In the genomic region with DNA sequence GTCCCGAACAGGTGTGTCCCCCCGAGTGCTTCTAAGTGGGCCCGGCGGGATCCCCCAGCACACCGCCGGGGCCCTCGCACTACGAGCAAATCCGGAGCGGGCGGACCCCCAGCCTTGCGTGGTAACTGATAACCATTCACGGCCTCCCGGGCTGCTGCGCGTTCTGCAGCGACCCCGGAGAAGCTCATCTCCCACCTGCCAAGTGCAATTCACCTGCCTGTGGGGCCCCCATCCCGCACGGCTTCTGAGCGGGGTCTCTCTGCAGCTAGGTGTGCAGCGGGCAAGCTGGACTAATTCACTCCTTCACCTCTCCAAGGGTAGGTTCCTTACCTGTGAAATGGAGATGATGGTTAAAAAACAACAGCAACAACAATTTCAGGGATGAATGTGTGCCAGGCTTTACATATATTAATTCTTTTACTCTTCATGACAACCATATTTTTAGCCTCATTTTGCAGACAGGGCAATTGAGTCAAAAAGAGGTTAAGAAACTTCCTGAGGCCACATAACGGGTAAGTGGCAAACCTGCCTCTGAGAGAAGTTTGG, we compare ENCODE assay signal across 1 cellular context.
TF ChIP-seq lines count a peak whose summit lies in the region.

No MANE protein-coding gene starts in this region.

TF ChIP-seq in HEK293, 187 proteins besides CTCF, POLR2A, EP300 and RAD21 (continued from another document):
- TF ChIP-seq HOXD13 (CRISPR knock-in tag; IDR thresholded peaks at IDR 0.05; ENCODE audit: borderline replicate concordance) = no peak
- 0 out of 2 replicates have a peak, but pooled peaks have one; percentile 33 for TF ChIP-seq ZNF2 (tag by site-specific recombination; IDR thresholded peaks at IDR 0.05)
- 0 out of 2 replicates have a peak, but pooled peaks have one; percentile 10 for TF ChIP-seq KLF8 (tag by site-specific recombination; IDR thresholded peaks at IDR 0.05)
- TF ChIP-seq ZNF558 (tag by site-specific recombination; IDR thresholded peaks at IDR 0.05) = no peak
- TF ChIP-seq ZNF211 (tag by site-specific recombination; IDR thresholded peaks at IDR 0.05; ENCODE audit: low read depth) = no peak
- TF ChIP-seq ZNF302 (tag by site-specific recombination; IDR thresholded peaks at IDR 0.05; ENCODE audit: low read depth) = no peak
- 0 out of 2 replicates have a peak, but pooled peaks have one; percentile 28 for TF ChIP-seq ZNF600 (tag by site-specific recombination; IDR thresholded peaks at IDR 0.05)
- no peak for TF ChIP-seq ZNF426 (tag by site-specific recombination; IDR thresholded peaks at IDR 0.05)
- TF ChIP-seq ZIC2 (tag by site-specific recombination; IDR thresholded peaks at IDR 0.05) = peak; percentile 66
- peak; percentile 75 for TF ChIP-seq ZBTB20 (tag by site-specific recombination; IDR thresholded peaks at IDR 0.05)
- TF ChIP-seq GLIS1 (tag by site-specific recombination; IDR thresholded peaks at IDR 0.05) = peak; percentile 94
- TF ChIP-seq ZNF777 (tag by site-specific recombination; IDR thresholded peaks at IDR 0.05; ENCODE audit: borderline replicate concordance) = peak; percentile 24; the same call in 1 of the 2 replicates
- peak; percentile 43 for TF ChIP-seq ZNF335 (tag by site-specific recombination; conservative IDR thresholded peaks at IDR 0.05)
- 0 out of 2 replicates have a peak, but pooled peaks have one; percentile 29 for TF ChIP-seq ZEB2 (tag by site-specific recombination; IDR thresholded peaks at IDR 0.05)
